ENCODE assay signal across 21 cellular contexts in the genomic region with DNA sequence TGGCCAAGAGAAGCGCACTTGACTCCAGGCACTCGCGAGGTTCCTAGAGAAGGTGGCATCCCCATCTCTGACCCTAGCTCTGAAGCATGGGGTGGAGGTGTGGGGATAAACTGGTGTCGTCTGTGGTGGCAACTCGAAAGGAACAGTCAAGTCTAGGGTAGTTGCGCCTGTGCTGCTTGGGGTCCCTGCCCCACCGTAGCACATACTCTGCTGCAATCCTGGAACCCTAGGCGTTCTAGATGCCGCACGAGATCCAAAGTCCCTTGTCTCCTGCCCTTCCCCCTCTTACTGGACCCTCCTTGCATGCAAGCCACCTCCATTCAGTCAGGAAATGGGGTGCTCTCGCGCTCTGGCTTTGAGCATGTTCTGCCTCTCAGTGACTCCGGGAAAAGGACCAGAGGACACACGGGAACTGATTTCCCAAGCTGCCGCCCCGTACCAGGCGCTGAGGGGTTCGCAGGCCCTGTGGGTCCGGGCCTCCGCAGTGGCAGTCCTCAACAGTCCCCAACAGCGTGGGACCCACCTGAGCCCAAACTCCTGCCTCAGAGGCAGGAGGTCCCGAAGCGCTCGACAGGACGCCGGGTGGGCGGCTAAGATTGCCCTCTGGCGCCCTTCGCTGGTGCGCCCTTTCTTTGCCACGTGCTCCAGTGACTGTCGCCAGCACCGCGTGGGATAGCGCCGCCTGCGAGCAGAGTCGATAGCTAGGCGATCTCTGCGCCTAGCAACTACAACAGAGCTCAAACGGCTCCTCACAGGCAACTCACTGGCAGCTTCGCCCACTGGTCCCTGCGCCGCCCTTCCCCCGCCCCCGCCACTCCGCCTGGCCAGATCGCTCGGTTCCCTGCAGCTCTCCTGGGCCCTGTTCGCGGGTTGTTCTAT.
"Had no signal": no experiment of that assay in that cellular context is flagged by ENCODE, and none has a peak within 500 bp of the region (broad histone marks: within the 10 kb centered on the region; RNA-seq: fewer than 3 reads in every experiment).

No MANE protein-coding gene starts in this region.

- H3K27me3 ChIP-seq: ascending aorta, cardiac muscle cell, foreskin keratinocyte, heart right ventricle, pancreas, right atrium auricular region, vagina had no signal

- H3K36me3 ChIP-seq: ascending aorta, cardiac muscle cell, heart right ventricle, pancreas, right atrium auricular region, vagina, WERI-Rb-1 had no signal

- H3K9me3 ChIP-seq: ascending aorta, pancreas, vagina had no signal

- H3K27ac ChIP-seq: ascending aorta, cardiac muscle cell, foreskin keratinocyte, heart right ventricle, pancreas, right atrium auricular region, vagina, WERI-Rb-1 had no signal

- ATAC-seq: esophagus mucosa, foreskin keratinocyte, pancreas had no signal

- DNase-seq: activated CD4-positive, alpha-beta memory T cell treated with anti-CD3 and anti-CD28 coated beads for 36 hours; activated CD4-positive, alpha-beta T cell treated with anti-CD3 and anti-CD28 coated beads, Interleukin-2, amount 10 ng/mL, durations not matched to agents 24 days and 14 days; activated CD4-positive, CD25-positive, alpha-beta regulatory T cell treated with anti-CD3 and anti-CD28 coated beads, Interleukin-2, amount 50 U/mL, for 72 hours; activated CD8-positive, alpha-beta memory T cell treated with anti-CD3 and anti-CD28 coated beads, Interleukin-2, amount 50 U/mL, for 4 hours; activated gamma-delta T cell; activated naive CD4-positive, alpha-beta T cell treated with anti-CD3 and anti-CD28 coated beads, Interleukin-2, amount 10 ng/mL, durations not matched to agents 7 days and 5 days; activated naive CD8-positive, alpha-beta T cell treated with anti-CD3 and anti-CD28 coated beads, Interleukin-2, amount 10 ng/mL, durations not matched to agents 7 days and 5 days; activated T-cell treated with anti-CD3 and anti-CD28 coated beads, Interleukin-2, amount 50 U/mL, for 1 hour; foreskin keratinocyte; heart right ventricle; mammary epithelial cell; nucleus accumbens; pancreas; stimulated activated CD4-positive, alpha-beta T cell treated with anti-CD3 and anti-CD28 coated beads, Interleukin-2, amount 100 ng/mL, for 48 hours; substantia nigra; WERI-Rb-1 had no signal

- H3K4me1 ChIP-seq: ascending aorta, foreskin keratinocyte, heart right ventricle, pancreas, right atrium auricular region, vagina had no signal

- H3K4me3 ChIP-seq: ascending aorta, cardiac muscle cell, heart right ventricle, pancreas, right atrium auricular region, vagina had no signal
